Comparison of ENCODE assay signal across 13 cellular contexts in genomic region chr2:98691307-98691706, GRCh38. TPM values are rescaled to one million over a fixed set of nuclear protein-coding genes. Genes with fewer than 3 reads are reported as not detected.
DNase-seq lines count a peak whose midpoint lies in the region; ATAC-seq lines count a peak whose summit lies in the region.
"Had no signal": no experiment of that assay in that cellular context is flagged by ENCODE, and none has a peak within 500 bp of the region (broad histone marks: within the 10 kb centered on the region; RNA-seq: fewer than 3 reads in every experiment).

No MANE protein-coding gene starts in this region.

- H3K9me3 Mint-ChIP-seq in activated CD4-positive, alpha-beta T cell treated with anti-CD3 and anti-CD28 coated beads, Interleukin-2, amount 10 ng/mL, durations not matched to agents 24 days and 14 days: no peaks in the 10 kb centered on the region
- H3K9me3 Mint-ChIP-seq in effector memory CD8-positive, alpha-beta T cell: no peaks in the 10 kb centered on the region
- H3K9me3 Mint-ChIP-seq: endodermal cell had no signal

- peaks cover 56% of the 10 kb centered on the region for H3K4me1 Mint-ChIP-seq in activated CD4-positive, alpha-beta T cell treated with anti-CD3 and anti-CD28 coated beads, Interleukin-2, amount 10 ng/mL, durations not matched to agents 24 days and 14 days
- peaks cover 57 to 77% of the 10 kb centered on the region in 2 donors for H3K4me1 Mint-ChIP-seq in effector memory CD8-positive, alpha-beta T cell (ENCODE audit: low read depth in 2 of 2)
- H3K4me1 Mint-ChIP-seq: endodermal cell had no signal

- intact Hi-C loops in activated CD4-positive, alpha-beta T cell treated with anti-CD3 and anti-CD28 coated beads, Interleukin-2, amount 10 ng/mL, durations not matched to agents 24 days and 14 days (cut with micrococcal nuclease): no loop called here

- H3K27ac Mint-ChIP-seq in activated CD4-positive, alpha-beta T cell treated with anti-CD3 and anti-CD28 coated beads, Interleukin-2, amount 10 ng/mL, durations not matched to agents 24 days and 14 days: peak overlapping the region; percentile 74
- peak overlapping the region; percentile 9 to 84 for H3K27ac Mint-ChIP-seq in effector memory CD8-positive, alpha-beta T cell
- H3K27ac Mint-ChIP-seq: endodermal cell had no signal

- H3K4me3 Mint-ChIP-seq in activated CD4-positive, alpha-beta T cell treated with anti-CD3 and anti-CD28 coated beads, Interleukin-2, amount 10 ng/mL, durations not matched to agents 24 days and 14 days: no peak overlapping the region
- H3K4me3 Mint-ChIP-seq in effector memory CD8-positive, alpha-beta T cell: peak overlapping the region in 1 of 2 donors; percentile 59
- H3K4me3 Mint-ChIP-seq: endodermal cell had no signal

- peak; percentile 85 for ATAC-seq in effector memory CD8-positive, alpha-beta T cell (replicated peaks)
- ATAC-seq: A549, left ventricle myocardium superior had no signal

- no peaks in the 10 kb centered on the region for H3K27me3 Mint-ChIP-seq in activated CD4-positive, alpha-beta T cell treated with anti-CD3 and anti-CD28 coated beads, Interleukin-2, amount 10 ng/mL, durations not matched to agents 24 days and 14 days
- H3K27me3 Mint-ChIP-seq in effector memory CD8-positive, alpha-beta T cell: no peaks in the 10 kb centered on the region

- no peak for DNase-seq in activated CD4-positive, alpha-beta T cell treated with anti-CD3 and anti-CD28 coated beads, Interleukin-2, amount 10 ng/mL, durations not matched to agents 24 days and 14 days
- DNase-seq in activated CD4-positive, alpha-beta T cell treated with anti-CD3 and anti-CD28 coated beads, Interleukin-2, amount 50 U/mL, for 1 hour: no peak
- DNase-seq in RKO (ENCODE audit: low spot score) (peak; percentile 32), renal cortical epithelial cell (ENCODE audit: low read depth) (peak; percentile 93), CD1c-positive myeloid dendritic cell (ENCODE audit: extremely low spot score) (no peak), NCI-H1694 treated with DMSO at 0.1 percent for 48 hours (lab: John Stamatoyannopoulos, UW) (no peak), NCI-H524 (lab: John Stamatoyannopoulos, UW) (no peak)
- no peak for DNase-seq in effector memory CD8-positive, alpha-beta T cell
- DNase-seq: aorta, endodermal cell, left ventricle myocardium superior, NCI-H2107 had no signal

- H3K36me3 Mint-ChIP-seq in activated CD4-positive, alpha-beta T cell treated with anti-CD3 and anti-CD28 coated beads, Interleukin-2, amount 10 ng/mL, durations not matched to agents 24 days and 14 days (ENCODE audit: low read depth): peaks cover 24% of the 10 kb centered on the region
- H3K36me3 Mint-ChIP-seq in effector memory CD8-positive, alpha-beta T cell (ENCODE audit: insufficient read depth): peaks cover 4% of the 10 kb centered on the region

RNA-seq across cellular contexts. Expression of gene MGAT4A, which starts 39.6 kb away (rescaled TPM):
- 48.8 and 49.2 TPM in 2 replicates for total RNA-seq in activated CD4-positive, alpha-beta T cell treated with anti-CD3 and anti-CD28 coated beads, Interleukin-2, amount 10 ng/mL, durations not matched to agents 24 days and 14 days
- 8.7 and 41.6 TPM in 2 replicates for total RNA-seq in renal cortical epithelial cell

Comparison
In these comparisons a context has a peak if more than half of its experiments do, and no peak if none do; other contexts are left out.
1. DNase-seq: peak in RKO (single experiment) and renal cortical epithelial cell (single experiment); none in activated CD4-positive, alpha-beta T cell treated with anti-CD3 and anti-CD28 coated beads, Interleukin-2, amount 10 ng/mL, durations not matched to agents 24 days and 14 days (single experiment), activated CD4-positive, alpha-beta T cell treated with anti-CD3 and anti-CD28 coated beads, Interleukin-2, amount 50 U/mL, for 1 hour (single experiment), effector memory CD8-positive, alpha-beta T cell (0 of 3), CD1c-positive myeloid dendritic cell (single experiment), NCI-H1694 treated with DMSO at 0.1 percent for 48 hours (single experiment) and NCI-H524 (0 of 2).